Comparison of ENCODE assay signal across 10 cellular contexts in genomic region chr5:132807163-132807838, GRCh38. TPM values are rescaled to one million over a fixed set of nuclear protein-coding genes. Genes with fewer than 3 reads are reported as not detected.
DNase-seq lines count a peak whose midpoint lies in the region; ATAC-seq and TF ChIP-seq lines count a peak whose summit lies in the region.
"Had no signal": no experiment of that assay in that cellular context is flagged by ENCODE, and none has a peak within 500 bp of the region (broad histone marks: within the 10 kb centered on the region; RNA-seq: fewer than 3 reads in every experiment).

No MANE protein-coding gene starts in this region.

- no peak for TF ChIP-seq RAD21 in neural cell (conservative IDR thresholded peaks at IDR 0.05)

- WGBS in psoas muscle, 3 donors: 64 to 71% (median 71%) methylated on average over 12 of the region's 12 CpGs

- H2AFZ ChIP-seq in neural cell (ENCODE audit: low read depth, low read length): no peak overlapping the region

- no peaks in the 10 kb centered on the region for H4K20me1 ChIP-seq in DOHH2 (ENCODE audit: control insufficient read depth, insufficient read depth, low read depth, low read length)
- H4K20me1 ChIP-seq in neural cell (ENCODE audit: insufficient read depth): no peaks in the 10 kb centered on the region

- TF ChIP-seq EP300 in neural cell (conservative IDR thresholded peaks at IDR 0.05; ENCODE audit: poor library complexity, severe bottlenecking): no peak

- H3K4me2 ChIP-seq in DOHH2 (ENCODE audit: low read length): no peak overlapping the region
- H3K4me2 ChIP-seq in neural cell (ENCODE audit: low read length): no peak overlapping the region

- no peak overlapping the region for H3K9ac ChIP-seq in neural cell (ENCODE audit: low read length)

- intact Hi-C loops in psoas muscle (cut with DNase I): no loop called here

- H3K4me1 ChIP-seq in DOHH2 (ENCODE audit: control insufficient read depth, low read length) (no peaks in the 10 kb centered on the region), psoas muscle (no peaks in the 10 kb centered on the region)

- TF ChIP-seq CTCF in DOHH2 (IDR thresholded peaks at IDR 0.05; ENCODE audit: low read depth, low read length, poor library complexity, severe bottlenecking) (peak; percentile 21), neural cell (IDR thresholded peaks at IDR 0.05; ENCODE audit: poor library complexity, severe bottlenecking) (peak; percentile 10), psoas muscle (IDR thresholded peaks at IDR 0.05) (no peak)

- H3K9me2 ChIP-seq in DOHH2 (replicated peaks; ENCODE audit: control insufficient read depth, low read length) (no peaks in the 10 kb centered on the region), neural cell (ENCODE audit: insufficient read depth, low read length) (no peaks in the 10 kb centered on the region)

- peak; percentile 27 for DNase-seq in NAMALWA (ENCODE audit: low spot score)
- DNase-seq in psoas muscle: no peak
- DNase-seq in cerebellar cortex (ENCODE audit: low spot score): no peak
- DNase-seq: activated CD4-positive, alpha-beta T cell treated with anti-CD3 and anti-CD28 coated beads for 4 hours; naive B cell had no signal

- no peak overlapping the region for H3K4me3 ChIP-seq in DOHH2 (ENCODE audit: low read length)
- H3K4me3 ChIP-seq in neural cell (ENCODE audit: low read length): no peak overlapping the region
- no peak overlapping the region for H3K4me3 ChIP-seq in psoas muscle

- H3K27ac ChIP-seq in DOHH2 (ENCODE audit: low read depth, low read length): no peak overlapping the region
- H3K27ac ChIP-seq in cingulate gyrus (ENCODE audit: low read depth, low read length): peak overlapping the region; percentile 88
- H3K27ac ChIP-seq in neural cell (ENCODE audit: low read length): no peak overlapping the region
- no peak overlapping the region for H3K27ac ChIP-seq in psoas muscle

- H3F3A ChIP-seq in DOHH2 (ENCODE audit: control insufficient read depth, insufficient read depth) (no peaks in the 10 kb centered on the region), neural cell (ENCODE audit: insufficient read depth, low read length, poor library complexity, severe bottlenecking) (no peaks in the 10 kb centered on the region)

- H3K9me3 ChIP-seq in DOHH2 (ENCODE audit: control insufficient read depth, insufficient read depth, low read length): no peaks in the 10 kb centered on the region
- H3K9me3 ChIP-seq in neural cell (ENCODE audit: low read length): no peaks in the 10 kb centered on the region
- H3K9me3 ChIP-seq in psoas muscle: no peaks in the 10 kb centered on the region

- H3K79me2 ChIP-seq in DOHH2 (ENCODE audit: control insufficient read depth, low read length) (no peaks in the 10 kb centered on the region), neural cell (replicated peaks; ENCODE audit: insufficient read depth, low read length) (no peaks in the 10 kb centered on the region)

- H3K27me3 ChIP-seq in DOHH2 (ENCODE audit: control insufficient read depth, low read length) (peaks cover 25% of the 10 kb centered on the region), neural cell (ENCODE audit: insufficient read depth, low read depth, low read length) (peaks cover 15% of the 10 kb centered on the region), psoas muscle (ENCODE audit: insufficient read depth in 3 of 3, low read length in 2 of 3) (peaks cover 0 to 42% (median 2%) of the 10 kb centered on the region in 3 donors)

- H3K36me3 ChIP-seq in DOHH2 (ENCODE audit: control insufficient read depth, low read length) (no peaks in the 10 kb centered on the region), neural cell (ENCODE audit: insufficient read depth, low read length) (no peaks in the 10 kb centered on the region), psoas muscle (ENCODE audit: insufficient read depth in 1 of 2, low read depth in 1 of 2) (no peaks in the 10 kb centered on the region)

- ATAC-seq in psoas muscle (no peak), GM21381 (IDR thresholded peaks at IDR 0.05; ENCODE audit: unreplicated experiment) (no peak), GM18858 (IDR thresholded peaks at IDR 0.05; ENCODE audit: unreplicated experiment) (no peak)

TF ChIP-seq in neural cell, 6 proteins besides CTCF, POLR2A, EP300 and RAD21:
- TF ChIP-seq TAF1 (IDR thresholded peaks at IDR 0.05; ENCODE audit: low read depth) (no peak), EZH2 (IDR thresholded peaks at IDR 0.05; ENCODE audit: borderline replicate concordance, insufficient read depth, low read length, poor library complexity, severe bottlenecking) (no peak), MXI1 (conservative IDR thresholded peaks at IDR 0.05; ENCODE audit: poor library complexity, severe bottlenecking) (no peak), POLR2AphosphoS5 (IDR thresholded peaks at IDR 0.05) (no peak), SMC3 (conservative IDR thresholded peaks at IDR 0.05; ENCODE audit: poor library complexity) (no peak), REST (IDR thresholded peaks at IDR 0.05; ENCODE audit: borderline replicate concordance) (no peak)

RNA-seq across cellular contexts. Expression of gene SOWAHA, which starts 5.8 kb away (rescaled TPM):
- 23.4 and 26.9 TPM in 2 replicates for polyA plus RNA-seq in neural cell
- 16.8 and 17.8 TPM in 2 replicates for polyA minus RNA-seq in neural cell
- total RNA-seq in psoas muscle: not detected
- polyA plus RNA-seq in psoas muscle: under 1 TPM in 2 of 3 donors, not detected in 1; 0.01 to 0.06 TPM

RNA-seq across cellular contexts. Expression of gene SHROOM1, which starts 23.1 kb away (rescaled TPM):
- 0.84 and 1.8 TPM in 2 replicates for polyA plus RNA-seq in neural cell
- polyA minus RNA-seq in neural cell: 0.49 and 0.58 TPM in 2 replicates
- 1 to 10 TPM; 1.5 to 2.3 (median 1.9) TPM for total RNA-seq in psoas muscle
- polyA plus RNA-seq in psoas muscle: 1 to 10 TPM in 2 of 3 donors, under 1 TPM in 1; 0.66 to 1.5 (median 1.1) TPM

RNA-seq across cellular contexts. Expression of gene SEPTIN8, which starts 30.3 kb away (rescaled TPM):
- 33.6 and 37.7 TPM in 2 replicates for polyA plus RNA-seq in neural cell
- polyA minus RNA-seq in neural cell: 41.0 and 41.4 TPM in 2 replicates
- 10 to 100 TPM in 1 of 4 donors, 1 to 10 TPM in 3; 9.2 to 13.1 (median 9.6) TPM for total RNA-seq in psoas muscle
- polyA plus RNA-seq in psoas muscle: 1 to 10 TPM; 3.8 to 5.7 (median 4.4) TPM

RNA-seq across cellular contexts. Expression of gene GDF9, which starts 59.0 kb away (rescaled TPM):
- polyA plus RNA-seq in neural cell (4.6 and 5.1 TPM in 2 replicates), psoas muscle (1 to 10 TPM in 1 of 3 donors, under 1 TPM in 2; 0.07 to 1.2 (median 0.17) TPM)
- 3.2 and 3.9 TPM in 2 replicates for polyA minus RNA-seq in neural cell
- total RNA-seq in psoas muscle: 1 to 10 TPM in 1 of 4 donors, under 1 TPM in 3; 0.57 to 1.2 (median 0.78) TPM

RNA-seq across cellular contexts. Expression of gene UQCRQ, which starts 59.1 kb away (rescaled TPM):
- 413 and 444 TPM in 2 replicates for polyA plus RNA-seq in neural cell
- polyA minus RNA-seq in neural cell: 107 and 110 TPM in 2 replicates
- 100 to 1,000 TPM; 696 to 985 (median 915) TPM for total RNA-seq in psoas muscle
- 100 to 1,000 TPM; 649 to 919 (median 760) TPM for polyA plus RNA-seq in psoas muscle

Comparison
In these comparisons a context has a peak if more than half of its experiments do, and no peak if none do; other contexts are left out.
1. RNA of gene SOWAHA, which starts 5.8 kb away (polyA plus RNA-seq): 23.4 to 26.9 TPM in neural cell; 0.01 to 0.06 TPM in psoas muscle; every median in the first group is over 10 times any median in the second.